8 cellular contexts compared by ENCODE assay signal in genomic region chr10:120948889-120949382, GRCh38.
DNase-seq lines count a peak whose midpoint lies in the region; ATAC-seq, FAIRE-seq and TF ChIP-seq lines count a peak whose summit lies in the region.

No MANE protein-coding gene starts in this region.

- in situ Hi-C loops in GM12878 (cut with MboI), result loop anchor here (5.0 kb wide), 1 partner anchor 783 kb away; no protein-coding TSS in a partner anchor

- no peaks in the 10 kb centered on the region for H3K36me3 ChIP-seq in GM12878 (ENCODE audit: control insufficient read depth in 2 of 2, insufficient read depth in 2 of 2, low read length in 1 of 2)
- no peaks in the 10 kb centered on the region for H3K36me3 ChIP-seq in iPS-18a (ENCODE audit: control insufficient read depth, low read depth, low read length)
- no peaks in the 10 kb centered on the region for H3K36me3 ChIP-seq in skeletal muscle satellite cell (ENCODE audit: insufficient read depth, low read length)

- H3K4me1 ChIP-seq in GM12878 (ENCODE audit: control insufficient read depth, insufficient read depth, low read length), result no peaks in the 10 kb centered on the region
- peaks cover 23% of the 10 kb centered on the region for H3K4me1 ChIP-seq in iPS-18a (ENCODE audit: control insufficient read depth, low read depth, low read length)
- H3K4me1 ChIP-seq in skeletal muscle satellite cell (ENCODE audit: control insufficient read depth, insufficient read depth, low read length), result peaks cover 5% of the 10 kb centered on the region

- peak overlapping the region; percentile 18 for H3K4me3 Mint-ChIP-seq in T-helper 2 cell treated with Interferon-gamma antibody and Interleukin-4, amounts not matched to agents 5 μg/mL and 100 μg/mL, for 36 hours

- no TSS peak for BruUV-seq in GM12878 (replicated peaks; lab: Mats Ljungman, UMichigan)

- no peak for TF ChIP-seq POLR2A in GM12878 (IDR thresholded peaks at IDR 0.05; ENCODE audit: low read depth, low read length)

- TF ChIP-seq RAD21 in GM12878 (IDR thresholded peaks at IDR 0.05; ENCODE audit: insufficient read depth, low read depth, low read length), result peak; percentile 73

- peak; percentile 63 for DNase-seq in T-helper 2 cell treated with Interferon-gamma antibody and Interleukin-4, amounts not matched to agents 5 μg/mL and 100 μg/mL, for 36 hours (ENCODE audit: low spot score)
- DNase-seq in GM12878 (ENCODE audit: low read depth, low spot score), result no peak
- DNase-seq in HT-29 (ENCODE audit: low spot score), result no peak
- DNase-seq in NCI-H2029 (lab: John Stamatoyannopoulos, UW), result no peak

- RAD21 ChIA-PET in GM12878 (lab: Charles Lee; ENCODE audit: unreplicated experiment), result interaction anchor here (0.7 to 1.1 kb wide), 2 partner anchors 659 to 999 kb away, joined by 3 to 4 read pairs; no protein-coding TSS in a partner anchor

- peak; percentile 68 to 83 (median 77); a peak in 5 of 6 replicates for TF ChIP-seq CTCF in GM12878 (IDR thresholded peaks at IDR 0.05 in 2 of 3, conservative IDR thresholded peaks at IDR 0.05 in 1 of 3; ENCODE audit: control insufficient read depth in 2 of 3, extremely low read depth in 1 of 3, insufficient read depth in 1 of 3, low read depth in 3 of 3, low read length in 3 of 3)

- SMC1A ChIA-PET in GM12878 (lab: Charles Lee; ENCODE audit: uncharacterized antibody, unreplicated experiment), result interaction anchor here (0.7 to 1.3 kb wide), 2 partner anchors 659 to 938 kb away, joined by 3 to 4 read pairs; no protein-coding TSS in a partner anchor

- H3K9ac ChIP-seq in GM12878 (ENCODE audit: control insufficient read depth, insufficient read depth, low read length) (no peak overlapping the region), iPS-18a (ENCODE audit: low read length) (no peak overlapping the region), skeletal muscle satellite cell (ENCODE audit: low read depth, low read length) (peak overlapping the region; percentile 20)

- H2AFZ ChIP-seq in GM12878 (ENCODE audit: control insufficient read depth, low read depth, low read length), result peak overlapping the region; percentile 60

- H3K27me3 Mint-ChIP-seq in T-helper 2 cell treated with Interferon-gamma antibody and Interleukin-4, amounts not matched to agents 5 μg/mL and 100 μg/mL, for 36 hours (ENCODE audit: low read depth), result peaks cover 32% of the 10 kb centered on the region

- H3K27me3 ChIP-seq in GM12878 (replicated peaks in 1 of 2; ENCODE audit: control insufficient read depth in 2 of 2, insufficient read depth in 2 of 2, low read length in 1 of 2), result peaks cover 8 to 11% of the 10 kb centered on the region in 2 experiments
- peaks cover 29% of the 10 kb centered on the region for H3K27me3 ChIP-seq in iPS-18a (ENCODE audit: control insufficient read depth, insufficient read depth, low read length)
- H3K27me3 ChIP-seq in skeletal muscle satellite cell (ENCODE audit: control insufficient read depth, insufficient read depth, low read length), result peaks cover 18% of the 10 kb centered on the region

- H3K9me3 Mint-ChIP-seq in T-helper 2 cell treated with Interferon-gamma antibody and Interleukin-4, amounts not matched to agents 5 μg/mL and 100 μg/mL, for 36 hours, result no peaks in the 10 kb centered on the region

- no peak for FAIRE-seq in GM12878 (lab: Jason Lieb, UNC)

- no peak overlapping the region for H3K27ac Mint-ChIP-seq in T-helper 2 cell treated with Interferon-gamma antibody and Interleukin-4, amounts not matched to agents 5 μg/mL and 100 μg/mL, for 36 hours

- H3K36me3 Mint-ChIP-seq in T-helper 2 cell treated with Interferon-gamma antibody and Interleukin-4, amounts not matched to agents 5 μg/mL and 100 μg/mL, for 36 hours (ENCODE audit: low read depth), result no peaks in the 10 kb centered on the region

- no peak for TF ChIP-seq EP300 in GM12878 (IDR thresholded peaks at IDR 0.05; ENCODE audit: borderline replicate concordance in 1 of 2, control insufficient read depth in 1 of 2, low read depth in 2 of 2, low read length in 2 of 2)

- H3K4me3 ChIP-seq in GM12878 (no peak overlapping the region), iPS-18a (ENCODE audit: low read length) (peak overlapping the region; percentile 49), skeletal muscle satellite cell (ENCODE audit: low read length) (peak overlapping the region; percentile 70)

- intact Hi-C loops in GM12878 (cut with micrococcal nuclease; ENCODE audit: unreplicated experiment), result no loop called here

- peaks cover 1% of the 10 kb centered on the region; the same call in 1 of the 3 replicates for H3K9me3 ChIP-seq in GM12878 (replicated peaks; ENCODE audit: control insufficient read depth, insufficient read depth, low read length)
- H3K9me3 ChIP-seq in iPS-18a (ENCODE audit: control insufficient read depth, low read depth, low read length), result no peaks in the 10 kb centered on the region
- no peaks in the 10 kb centered on the region for H3K9me3 ChIP-seq in skeletal muscle satellite cell (replicated peaks; ENCODE audit: low read length)

- peaks cover 6% of the 10 kb centered on the region for H3K4me1 Mint-ChIP-seq in T-helper 2 cell treated with Interferon-gamma antibody and Interleukin-4, amounts not matched to agents 5 μg/mL and 100 μg/mL, for 36 hours (ENCODE audit: low read depth)

- H3K27ac ChIP-seq in GM12878 (ENCODE audit: control insufficient read depth, insufficient read depth) (no peak overlapping the region), iPS-18a (ENCODE audit: low read length) (no peak overlapping the region)

- ATAC-seq in GM18858 (IDR thresholded peaks at IDR 0.05; ENCODE audit: unreplicated experiment), result peak; percentile 55
- ATAC-seq in HG03095 (IDR thresholded peaks at IDR 0.05; ENCODE audit: unreplicated experiment), result peak; percentile 93
- peak; percentile 100 for ATAC-seq in GM12878

- CTCF ChIA-PET in GM12878 (lab: Yijun Ruan, JAX), result interaction anchor here (0.6 to 1.7 kb wide), 16 partner anchors 9 to 952 kb away, joined by 3 to 7 read pairs (median 3); no protein-coding TSS in a partner anchor

- WGBS in GM12878 (ENCODE audit: insufficient coverage, insufficient replicate concordance, low lambda C conversion rate, missing lambda C conversion rate), result 8% methylated on average over 42 of the region's 42 CpGs

- no peaks in the 10 kb centered on the region for H3K79me2 ChIP-seq in GM12878 (ENCODE audit: control insufficient read depth, insufficient read depth, low read length)

- POLR2A ChIA-PET in GM12878 (lab: Charles Lee), result no interaction called here

- no peaks in the 10 kb centered on the region for H4K20me1 ChIP-seq in GM12878 (ENCODE audit: control insufficient read depth, insufficient read depth)

- H3K4me2 ChIP-seq in GM12878 (ENCODE audit: control insufficient read depth, insufficient read depth) (peak overlapping the region; percentile 60), skeletal muscle satellite cell (ENCODE audit: low read length) (peak overlapping the region; percentile 87)

TF ChIP-seq in GM12878, 131 proteins besides CTCF, POLR2A, EP300 and RAD21:
- 0 out of 2 replicates have a peak, but pooled peaks have one; percentile 51 for TF ChIP-seq YY1 (IDR thresholded peaks at IDR 0.05; ENCODE audit: low read depth, low read length)
- TF ChIP-seq SMC3 (IDR thresholded peaks at IDR 0.05; ENCODE audit: borderline replicate concordance, low read length), result peak; percentile 61
- TF ChIP-seq, protein P1, sequence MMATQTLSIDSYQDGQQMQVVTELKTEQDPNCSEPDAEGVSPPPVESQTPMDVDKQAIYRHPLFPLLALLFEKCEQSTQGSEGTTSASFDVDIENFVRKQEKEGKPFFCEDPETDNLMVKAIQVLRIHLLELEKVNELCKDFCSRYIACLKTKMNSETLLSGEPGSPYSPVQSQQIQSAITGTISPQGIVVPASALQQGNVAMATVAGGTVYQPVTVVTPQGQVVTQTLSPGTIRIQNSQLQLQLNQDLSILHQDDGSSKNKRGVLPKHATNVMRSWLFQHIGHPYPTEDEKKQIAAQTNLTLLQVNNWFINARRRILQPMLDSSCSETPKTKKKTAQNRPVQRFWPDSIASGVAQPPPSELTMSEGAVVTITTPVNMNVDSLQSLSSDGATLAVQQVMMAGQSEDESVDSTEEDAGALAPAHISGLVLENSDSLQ (IDR thresholded peaks at IDR 0.05), result no peak
